In genomic region chr1:219049411-219049943, GRCh38 we compare ENCODE assay signal across 18 cellular contexts.
"Had no signal": no experiment of that assay in that cellular context is flagged by ENCODE, and none has a peak within 500 bp of the region (broad histone marks: within the 10 kb centered on the region; RNA-seq: fewer than 3 reads in every experiment).

No MANE protein-coding gene starts in this region.

- FAIRE-seq: bronchial epithelial cell, frontal cortex, kidney had no signal

- H3K4me1 ChIP-seq: adrenal gland, prostate gland, right atrium auricular region had no signal

- H3K36me3 ChIP-seq: adrenal gland, prostate gland, right atrium auricular region, stomach, WERI-Rb-1 had no signal

- H3K4me2 ChIP-seq: smooth muscle cell had no signal

- H3K9me3 ChIP-seq: adrenal gland, prostate gland, right atrium auricular region, stomach had no signal

- H3K4me3 ChIP-seq: adrenal gland, lung, prostate gland, right atrium auricular region, smooth muscle cell, stomach had no signal

- ATAC-seq: left lobe of liver; stimulated activated effector memory CD8-positive, alpha-beta T cell treated with anti-CD3 and anti-CD28 coated beads, Interleukin-12 subunit alpha, Interleukin-12 subunit beta, amount 100 ng/mL, for 72 hours had no signal

- H3K27me3 ChIP-seq: adrenal gland, right atrium auricular region, stomach had no signal

- H3K27ac ChIP-seq: adrenal gland, prostate gland, right atrium auricular region, stomach, WERI-Rb-1 had no signal

- DNase-seq: activated CD4-positive, alpha-beta T cell treated with anti-CD3 and anti-CD28 coated beads, Interleukin-2, amount 50 U/mL, for 4 hours; activated gamma-delta T cell; adrenal gland; effector CD4-positive, alpha-beta T cell; kidney; midbrain; stimulated activated CD4-positive, alpha-beta T cell treated with anti-CD3 and anti-CD28 coated beads, Interleukin-4, amount 100 ng/mL, for 1 hour; stomach; T-helper 2 cell; WERI-Rb-1 had no signal
